Comparison of ENCODE assay signal across 14 cellular contexts in the genomic region with DNA sequence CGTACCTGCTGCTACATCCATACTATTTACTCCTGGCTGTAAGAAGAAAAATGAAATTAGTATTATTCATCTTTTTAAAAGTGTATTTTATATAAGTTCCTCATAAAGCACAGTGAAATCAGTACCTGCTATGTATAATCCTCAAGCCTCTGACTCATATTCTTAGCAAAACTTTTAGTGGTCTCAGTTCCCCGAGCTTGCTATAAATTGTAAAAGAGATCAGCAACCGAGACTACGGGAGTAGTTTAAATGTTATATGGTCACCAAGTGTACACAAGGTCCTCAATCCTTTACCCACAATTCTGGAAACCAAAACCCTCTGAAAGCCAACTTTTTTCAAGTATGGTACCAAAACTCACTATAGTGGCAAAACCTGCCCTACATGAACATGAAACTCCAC. TPM values are rescaled to one million over a fixed set of nuclear protein-coding genes. Genes with fewer than 3 reads are reported as not detected.
DNase-seq lines count a peak whose midpoint lies in the region; ATAC-seq and TF ChIP-seq lines count a peak whose summit lies in the region.
"Had no signal": no experiment of that assay in that cellular context is flagged by ENCODE, and none has a peak within 500 bp of the region (broad histone marks: within the 10 kb centered on the region; RNA-seq: fewer than 3 reads in every experiment).

No MANE protein-coding gene starts in this region.

- CTCF ChIA-PET in Caco-2 (lab: Charles Lee), result no interaction called here

- ATAC-seq in HG02763 (IDR thresholded peaks at IDR 0.05; ENCODE audit: unreplicated experiment) (peak; percentile 78), HG03565 (IDR thresholded peaks at IDR 0.05; ENCODE audit: unreplicated experiment) (peak; percentile 90), Right ventricle myocardium inferior (no peak)

- BruUV-seq in Caco-2 (replicated peaks; lab: Mats Ljungman, UMichigan), result no TSS peak

- intact Hi-C loops in Right ventricle myocardium inferior (cut with DNase I), result no loop called here
- intact Hi-C loops in Caco-2 (cut with micrococcal nuclease; ENCODE audit: unreplicated experiment), result no loop called here

- no peak overlapping the region for H3K27ac Mint-ChIP-seq in Caco-2 (ENCODE audit: unreplicated experiment)

- H3K36me3 Mint-ChIP-seq in Caco-2 (ENCODE audit: insufficient read depth, unreplicated experiment), result peaks cover 39% of the 10 kb centered on the region

- peaks cover 0 to 19% (median 0%) of the 10 kb centered on the region in 3 donors for H3K36me3 ChIP-seq in tibial nerve
- H3K36me3 ChIP-seq in Caco-2 (ENCODE audit: control insufficient read depth, insufficient read depth, low read length), result no peaks in the 10 kb centered on the region

- no peak overlapping the region for H3K4me3 ChIP-seq in tibial nerve
- no peak overlapping the region for H3K4me3 ChIP-seq in Caco-2 (ENCODE audit: low read depth, low read length)
- H3K4me3 ChIP-seq: BLaER1 treated with 17β-estradiol and CSF1 and Interleukin-3, amounts not matched to agents 10 nM and 100 nM; GM23248; spleen had no signal

- TF ChIP-seq EP300 in tibial nerve (IDR thresholded peaks at IDR 0.05), result no peak

- 94 to 95% methylated on average over 4 of the region's 4 CpGs for WGBS in tibial nerve, 2 donors

- POLR2A ChIA-PET in Caco-2 (lab: Charles Lee), result no interaction called here

- no peaks in the 10 kb centered on the region for H3K9me3 ChIP-seq in tibial nerve
- H3K9me3 ChIP-seq in Caco-2, result no peaks in the 10 kb centered on the region
- H3K9me3 ChIP-seq: BLaER1 treated with 17β-estradiol and CSF1 and Interleukin-3, amounts not matched to agents 10 nM and 100 nM; spleen had no signal

- TF ChIP-seq CTCF in GM10266 (IDR thresholded peaks at IDR 0.05; ENCODE audit: control insufficient read depth, insufficient read depth, low read depth, missing control alignments) (no peak), tibial nerve (IDR thresholded peaks at IDR 0.05) (no peak), Caco-2 (IDR thresholded peaks at IDR 0.05; ENCODE audit: insufficient read depth in 1 of 2, low read depth in 1 of 2, low read length in 1 of 2, severe bottlenecking in 1 of 2, unreplicated experiment in 1 of 2) (no peak)

- no peaks in the 10 kb centered on the region for H3K27me3 ChIP-seq in tibial nerve
- H3K27me3 ChIP-seq in Caco-2 (replicated peaks; ENCODE audit: control insufficient read depth, insufficient read depth, low read length), result no peaks in the 10 kb centered on the region
- H3K27me3 ChIP-seq: BLaER1 treated with 17β-estradiol and CSF1 and Interleukin-3, amounts not matched to agents 10 nM and 100 nM; spleen had no signal

- no peaks in the 10 kb centered on the region for H3K4me1 Mint-ChIP-seq in Caco-2 (ENCODE audit: low read depth, unreplicated experiment)

- H3K4me1 ChIP-seq in tibial nerve (peaks cover 0 to 22% (median 2%) of the 10 kb centered on the region in 4 donors), Caco-2 (peaks cover 8% of the 10 kb centered on the region)

- peak; percentile 32 for DNase-seq in GM10266 (ENCODE audit: extremely low spot score)
- peak; percentile 3 for DNase-seq in GM19238 (ENCODE audit: insufficient read length, low spot score)
- no peak for DNase-seq in KBM-7
- DNase-seq in Right ventricle myocardium inferior (ENCODE audit: missing footprints), result no peak
- DNase-seq in tibial nerve (ENCODE audit: low spot score in 2 of 2), result no peak
- DNase-seq in Caco-2, result no peak
- DNase-seq: GM23248, head of caudate nucleus, Right ventricle myocardium superior, spleen, substantia nigra had no signal

- H3K27ac ChIP-seq in tibial nerve, result no peak overlapping the region
- H3K27ac ChIP-seq: BLaER1 treated with 17β-estradiol and CSF1 and Interleukin-3, amounts not matched to agents 10 nM and 100 nM had no signal

- H3K4me3 Mint-ChIP-seq in Caco-2 (ENCODE audit: unreplicated experiment), result no peak overlapping the region

- no peaks in the 10 kb centered on the region for H3K9me3 Mint-ChIP-seq in Caco-2 (ENCODE audit: unreplicated experiment)

- H3K27me3 Mint-ChIP-seq in Caco-2 (ENCODE audit: insufficient read depth, unreplicated experiment), result no peaks in the 10 kb centered on the region

- no peak for TF ChIP-seq POLR2A in tibial nerve (IDR thresholded peaks at IDR 0.05)

- in situ Hi-C loops in KBM-7 (cut with MboI; ENCODE audit: low pct_unique_long_range_greater_than_20kb, low sequenced_read_pairs), result no loop called here

RNA-seq across cellular contexts. Expression of a gene that starts 24.2 kb away (rescaled TPM):
- total RNA-seq in Right ventricle myocardium inferior (36.0 TPM), tibial nerve (10 to 100 TPM; 66.4 to 97.7 (median 77.6) TPM), Caco-2 (2022) (127 and 138 TPM in 2 replicates)

RNA-seq across cellular contexts. Expression of a gene that starts 25.4 kb away (rescaled TPM):
- total RNA-seq in Right ventricle myocardium inferior (5.7 TPM), tibial nerve (10 to 100 TPM; 17.5 to 28.5 (median 23.6) TPM), Caco-2 (2022) (33.1 and 41.4 TPM in 2 replicates)

Comparison
In these comparisons a context has a peak if more than half of its experiments do, and no peak if none do; other contexts are left out.
1. DNase-seq: peak in GM10266 (single experiment) and GM19238 (single experiment); none in KBM-7 (single experiment), Right ventricle myocardium inferior (single experiment), tibial nerve (0 of 2) and Caco-2 (0 of 2).